4 cellular contexts compared by ENCODE assay signal in the genomic region with DNA sequence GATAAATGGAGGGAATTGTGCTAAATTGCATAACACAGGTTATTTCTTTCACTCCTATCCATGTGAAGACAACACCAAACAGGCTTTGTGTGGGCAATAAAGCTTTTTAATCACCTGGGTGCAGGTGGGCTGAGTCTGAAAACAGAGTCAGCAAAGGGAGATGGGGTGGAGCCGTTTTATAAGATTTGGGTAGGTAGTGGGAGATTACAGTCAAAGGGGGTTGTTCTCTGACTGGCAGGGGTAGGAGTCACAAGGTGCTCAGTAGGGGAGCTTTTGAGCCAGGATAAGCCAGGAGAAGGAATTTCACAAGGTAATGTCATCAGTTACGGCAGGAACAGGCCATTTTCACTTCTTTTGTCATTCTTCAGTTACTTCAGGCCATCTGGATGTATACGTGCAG.
DNase-seq lines count a peak whose midpoint lies in the region; ATAC-seq and TF ChIP-seq lines count a peak whose summit lies in the region.
"Not testable (repeated sequence)": the region's sequence is repeated elsewhere in the genome, so short reads cannot be mapped to it uniquely, and the experiment has no call there.

No MANE protein-coding gene starts in this region.

- H3K4me3 Mint-ChIP-seq in GM23338, WTC11, endodermal cell: not testable (repeated sequence)

- H3K4me1 ChIP-seq in GM23338 (ENCODE audit: insufficient read depth); endodermal cell (ENCODE audit: control insufficient read depth, insufficient read depth, low read length); mesendoderm (ENCODE audit: control insufficient read depth, low read depth, low read length): not testable (repeated sequence)

- H3K36me3 Mint-ChIP-seq in GM23338 (ENCODE audit: low read depth); endodermal cell (ENCODE audit: low read depth): not testable (repeated sequence)
- peaks cover 13% of the 10 kb centered on the region for H3K36me3 Mint-ChIP-seq in WTC11

- ATAC-seq in GM23338, WTC11: not testable (repeated sequence)

- H2BK5ac ChIP-seq in mesendoderm (ENCODE audit: low read length) = not testable (repeated sequence)

- not testable (repeated sequence) for H2BK15ac ChIP-seq in mesendoderm (replicated peaks; ENCODE audit: low read depth)

- H3K4me2 ChIP-seq in GM23338; mesendoderm (ENCODE audit: low read length): not testable (repeated sequence)

- H4K20me1 ChIP-seq in GM23338 (replicated peaks; ENCODE audit: insufficient read depth) = not testable (repeated sequence)

- not testable (repeated sequence) for TF ChIP-seq CTCF in GM23338 (conservative IDR thresholded peaks at IDR 0.05; ENCODE audit: low read depth in 2 of 2); WTC11 (IDR thresholded peaks at IDR 0.05); endodermal cell (conservative IDR thresholded peaks at IDR 0.05)

- not testable (repeated sequence) for H3K27ac Mint-ChIP-seq in GM23338, endodermal cell
- H3K27ac Mint-ChIP-seq in WTC11 = peak overlapping the region; percentile 5; the same call in 1 of the 2 replicates

- H4K5ac ChIP-seq in mesendoderm (ENCODE audit: low read length) = not testable (repeated sequence)

- H2AK5ac ChIP-seq in mesendoderm (ENCODE audit: low read length) = not testable (repeated sequence)

- H3K4me1 Mint-ChIP-seq in GM23338, endodermal cell: not testable (repeated sequence)
- H3K4me1 Mint-ChIP-seq in WTC11 = peaks cover 19% of the 10 kb centered on the region

- not testable (repeated sequence) for H3K36me3 ChIP-seq in GM23338 (ENCODE audit: insufficient read depth); endodermal cell (ENCODE audit: control insufficient read depth, insufficient read depth, low read length); mesendoderm (ENCODE audit: control insufficient read depth, insufficient read depth, low read length)

- H3K79me2 ChIP-seq in GM23338 (replicated peaks; ENCODE audit: insufficient read depth); mesendoderm (ENCODE audit: control insufficient read depth, insufficient read depth, low read length): not testable (repeated sequence)

- not testable (repeated sequence) for H3K27me3 Mint-ChIP-seq in GM23338 (ENCODE audit: insufficient read depth, low read depth, poor library complexity); WTC11 (ENCODE audit: low read depth); endodermal cell (ENCODE audit: insufficient read depth)

- H2AFZ ChIP-seq in GM23338 = peak overlapping the region; percentile 78

- H3K9me2 ChIP-seq in GM23338 (ENCODE audit: insufficient read depth) = not testable (repeated sequence)

- POLR2A ChIA-PET in WTC11 (lab: Charles Lee) = not testable (repeated sequence)

- H2BK120ac ChIP-seq in mesendoderm (ENCODE audit: low read depth, low read length) = not testable (repeated sequence)

- not testable (repeated sequence) for H3K4ac ChIP-seq in mesendoderm (ENCODE audit: low read depth, low read length)

- H3K23ac ChIP-seq in mesendoderm (ENCODE audit: low read length) = not testable (repeated sequence)

- not testable (repeated sequence) for H3K18ac ChIP-seq in mesendoderm (ENCODE audit: low read length)

- H4K8ac ChIP-seq in mesendoderm (ENCODE audit: low read depth, low read length) = not testable (repeated sequence)

- not testable (repeated sequence) for DNase-seq in GM23338 (ENCODE audit: low spot score); WTC11 (ENCODE audit: low spot score)
- peak; percentile 65 for DNase-seq in endodermal cell
- DNase-seq in mesendoderm = peak; percentile 69

- H3K9me3 Mint-ChIP-seq in GM23338 = peaks cover 15% of the 10 kb centered on the region
- H3K9me3 Mint-ChIP-seq in WTC11 = peaks cover 19% of the 10 kb centered on the region
- peaks cover 24% of the 10 kb centered on the region for H3K9me3 Mint-ChIP-seq in endodermal cell

- CTCF ChIA-PET in WTC11 (lab: Charles Lee) = not testable (repeated sequence)

- not testable (repeated sequence) for H3K9ac ChIP-seq in endodermal cell (ENCODE audit: extremely low read depth, low read length, poor library complexity, severe bottlenecking); mesendoderm (ENCODE audit: low read length)

- WGBS in endodermal cell (ENCODE audit: insufficient coverage in 1 of 2, insufficient read length in 1 of 2), 2 experiments = 91% methylated on average over 2 of the region's 3 CpGs; no CpG with 5 or more reads in 1 of the 2 experiments
- WGBS in mesendoderm (ENCODE audit: extremely low coverage, insufficient coverage, low lambda C conversion rate) = no CpG with 5 or more reads among the region's 3 CpGs

- H3K56ac ChIP-seq in mesendoderm (ENCODE audit: low read length) = not testable (repeated sequence)

- H3K9me3 ChIP-seq in endodermal cell (ENCODE audit: control insufficient read depth, low read length) = peaks cover 19% of the 10 kb centered on the region

- H3K79me1 ChIP-seq in mesendoderm (ENCODE audit: low read length) = not testable (repeated sequence)

- H3K27me3 ChIP-seq in GM23338 (ENCODE audit: insufficient read depth); endodermal cell (ENCODE audit: control insufficient read depth, insufficient read depth, low read length, poor library complexity, severe bottlenecking); mesendoderm (ENCODE audit: insufficient read depth, low read length, poor library complexity): not testable (repeated sequence)

- H3K27ac ChIP-seq in GM23338 (ENCODE audit: low read depth); endodermal cell (ENCODE audit: low read depth, low read length): not testable (repeated sequence)
- peak overlapping the region; percentile 33 for H3K27ac ChIP-seq in mesendoderm (ENCODE audit: low read depth, low read length)

- H3K4me3 ChIP-seq in GM23338; endodermal cell (ENCODE audit: low read length); mesendoderm (ENCODE audit: low read length): not testable (repeated sequence)

- not testable (repeated sequence) for H3F3A ChIP-seq in GM23338 (replicated peaks; ENCODE audit: low read depth)
